Comparison of ENCODE assay signal across 20 cellular contexts in genomic region chr13:74046461-74046860, GRCh38.
"Had no signal": no experiment of that assay in that cellular context is flagged by ENCODE, and none has a peak within 500 bp of the region (broad histone marks: within the 10 kb centered on the region; RNA-seq: fewer than 3 reads in every experiment).

No MANE protein-coding gene starts in this region.

- H3K9me3 Mint-ChIP-seq: activated T-cell treated with anti-CD3 and anti-CD28 coated beads, Interleukin-2, amount 50 U/mL, for 24 hours; immature natural killer cell had no signal

- H3K9me3 ChIP-seq: colonic mucosa, left ventricle myocardium inferior, spleen had no signal

- DNase-seq: activated CD4-positive, alpha-beta T cell treated with anti-CD3 and anti-CD28 coated beads, Interleukin-2, amount 10 ng/mL, durations not matched to agents 7 days and 5 days; activated CD8-positive, alpha-beta T cell treated with anti-CD3 and anti-CD28 coated beads, Interleukin-2, amount 10 ng/mL, durations not matched to agents 7 days and 5 days; activated effector memory CD4-positive, alpha-beta T cell treated with anti-CD3 and anti-CD28 coated beads, Interleukin-2, amount 50 U/mL, for 16 hours; activated T-cell treated with anti-CD3 and anti-CD28 coated beads, Interleukin-2, amount 50 U/mL, for 24 hours; amygdala; central memory CD4-positive, alpha-beta T cell; colonic mucosa; immature natural killer cell; kidney glomerular epithelial cell; left ventricle myocardium inferior; mammary epithelial cell; occipital lobe; retina; spleen; stimulated activated CD4-positive, alpha-beta T cell treated with anti-CD3 and anti-CD28 coated beads, Interleukin-4, amount 100 ng/mL, for 4 hours; stimulated activated naive B cell treated with anti-CD40 and anti-IgM and Interleukin-4, amounts not matched to agents 10 μg/mL and 1 μg/mL and 100 μg/mL, for 72 hours had no signal

- H3K27me3 ChIP-seq: colonic mucosa, spleen had no signal

- H3K36me3 Mint-ChIP-seq: WTC11 had no signal

- H3K4me1 ChIP-seq: colonic mucosa had no signal

- H3K4me3 ChIP-seq: colonic mucosa, left ventricle myocardium inferior, spleen had no signal

- H3K27ac ChIP-seq: colonic mucosa, left ventricle myocardium inferior, spleen had no signal

- H3K27me3 Mint-ChIP-seq: activated CD4-positive, alpha-beta T cell treated with anti-CD3 and anti-CD28 coated beads, Interleukin-2, amount 10 ng/mL, durations not matched to agents 7 days and 5 days; activated T-cell treated with anti-CD3 and anti-CD28 coated beads, Interleukin-2, amount 50 U/mL, for 24 hours; brain; stimulated activated naive B cell treated with anti-CD40 and anti-IgM and Interleukin-4, amounts not matched to agents 10 μg/mL and 1 μg/mL and 100 μg/mL, for 72 hours had no signal

- H3K27ac Mint-ChIP-seq: activated CD4-positive, alpha-beta T cell treated with anti-CD3 and anti-CD28 coated beads, Interleukin-2, amount 10 ng/mL, durations not matched to agents 7 days and 5 days; activated CD8-positive, alpha-beta T cell treated with anti-CD3 and anti-CD28 coated beads, Interleukin-2, amount 10 ng/mL, durations not matched to agents 7 days and 5 days; activated naive CD4-positive, alpha-beta T cell treated with anti-CD3 and anti-CD28 coated beads, Interleukin-2, amount 50 U/mL, for 72 hours; activated T-cell treated with anti-CD3 and anti-CD28 coated beads, Interleukin-2, amount 50 U/mL, for 24 hours; immature natural killer cell; stimulated activated naive B cell treated with anti-CD40 and anti-IgM and Interleukin-4, amounts not matched to agents 10 μg/mL and 1 μg/mL and 100 μg/mL, for 72 hours; WTC11 had no signal

- H3K36me3 ChIP-seq: colonic mucosa, left ventricle myocardium inferior, spleen had no signal

- H3K4me3 Mint-ChIP-seq: activated CD4-positive, alpha-beta T cell treated with anti-CD3 and anti-CD28 coated beads, Interleukin-2, amount 10 ng/mL, durations not matched to agents 7 days and 5 days; activated CD8-positive, alpha-beta T cell treated with anti-CD3 and anti-CD28 coated beads, Interleukin-2, amount 10 ng/mL, durations not matched to agents 7 days and 5 days; activated T-cell treated with anti-CD3 and anti-CD28 coated beads, Interleukin-2, amount 50 U/mL, for 24 hours; brain; immature natural killer cell; stimulated activated naive B cell treated with anti-CD40 and anti-IgM and Interleukin-4, amounts not matched to agents 10 μg/mL and 1 μg/mL and 100 μg/mL, for 72 hours; WTC11 had no signal

- ATAC-seq: activated CD8-positive, alpha-beta T cell treated with anti-CD3 and anti-CD28 coated beads, Interleukin-2, amount 10 ng/mL, durations not matched to agents 7 days and 5 days; activated naive CD4-positive, alpha-beta T cell treated with anti-CD3 and anti-CD28 coated beads, Interleukin-2, amount 50 U/mL, for 72 hours; esophagus mucosa; stimulated activated naive B cell treated with anti-CD40 and anti-IgM and Interleukin-4, amounts not matched to agents 10 μg/mL and 1 μg/mL and 100 μg/mL, for 72 hours; WTC11 had no signal
